Comparison of ENCODE assay signal across 17 cellular contexts in genomic region chr18:3508576-3509559, GRCh38. TPM values are rescaled to one million over a fixed set of nuclear protein-coding genes. Genes with fewer than 3 reads are reported as not detected.
A peak's percentile ranks its signal among the peaks of the same experiment; 100 is the strongest.
DNase-seq lines count a peak whose midpoint lies in the region; ATAC-seq, FAIRE-seq and TF ChIP-seq lines count a peak whose summit lies in the region.
"Had no signal": no experiment of that assay in that cellular context is flagged by ENCODE, and none has a peak within 500 bp of the region (broad histone marks: within the 10 kb centered on the region; RNA-seq: fewer than 3 reads in every experiment).

No MANE protein-coding gene starts in this region.

- ATAC-seq in lung (ENCODE audit: insufficient read depth, low FRiP score), result peak; percentile 34
- ATAC-seq in natural killer cell treated with Interleukin-12 subunit alpha and Interleukin-12 subunit beta and Interleukin-15 and Interleukin-18, amount 100 ng/mL, for 72 hours, result no peak
- ATAC-seq: heart left ventricle, right cardiac atrium had no signal

- H3K27ac ChIP-seq in BLaER1, result peak overlapping the region; percentile 27; the same call in 1 of the 2 replicates
- H3K27ac ChIP-seq in Karpas-422 (ENCODE audit: low read length), result peak overlapping the region; percentile 97
- H3K27ac ChIP-seq in astrocyte (ENCODE audit: low read depth, low read length), result no peak overlapping the region
- H3K27ac ChIP-seq in lung (ENCODE audit: low read depth in 1 of 2, low read length in 1 of 2), result no peak overlapping the region
- H3K27ac ChIP-seq: heart left ventricle had no signal

- DNase-seq in Karpas-422, result peak; percentile 97
- DNase-seq in astrocyte (ENCODE audit: low read depth), result no peak
- no peak for DNase-seq in lung (ENCODE audit: low spot score)
- no peak for DNase-seq in DMS153 treated with DMSO at 0.1 percent for 48 hours (lab: John Stamatoyannopoulos, UW; ENCODE audit: unreplicated experiment)
- DNase-seq in T1000 (lab: John Stamatoyannopoulos, UW), result no peak
- DNase-seq in natural killer cell treated with Interleukin-12 subunit alpha and Interleukin-12 subunit beta and Interleukin-15 and Interleukin-18, amount 100 ng/mL, for 72 hours (ENCODE audit: low spot score), result no peak
- DNase-seq in NCI-H774 (lab: John Stamatoyannopoulos, UW), result no peak
- DNase-seq: activated CD4-positive, alpha-beta memory T cell treated with anti-CD3 and anti-CD28 coated beads for 36 hours; activated naive CD8-positive, alpha-beta T cell treated with anti-CD3 and anti-CD28 coated beads for 36 hours; AML-193; heart left ventricle; midbrain; NCI-H82; right cardiac atrium; T-helper 1 cell; transverse colon had no signal

- peaks cover 2% of the 10 kb centered on the region for H3K27me3 Mint-ChIP-seq in astrocyte (ENCODE audit: low read depth, unreplicated experiment)
- peaks cover 0 to 7% of the 10 kb centered on the region in 2 donors for H3K27me3 Mint-ChIP-seq in natural killer cell treated with Interleukin-12 subunit alpha and Interleukin-12 subunit beta and Interleukin-15 and Interleukin-18, amount 100 ng/mL, for 72 hours
- H3K27me3 Mint-ChIP-seq: activated CD4-positive, alpha-beta memory T cell treated with anti-CD3 and anti-CD28 coated beads for 36 hours; activated naive CD8-positive, alpha-beta T cell treated with anti-CD3 and anti-CD28 coated beads for 36 hours had no signal

- H3K36me3 ChIP-seq in BLaER1, result no peaks in the 10 kb centered on the region
- H3K36me3 ChIP-seq in Karpas-422 (ENCODE audit: insufficient read depth, low read length), result no peaks in the 10 kb centered on the region; the same call in 1 of the 2 replicates
- H3K36me3 ChIP-seq in astrocyte (ENCODE audit: insufficient read depth, low read length), result no peaks in the 10 kb centered on the region
- H3K36me3 ChIP-seq in lung (ENCODE audit: control insufficient read depth in 2 of 2, insufficient read depth in 2 of 2, low read length in 2 of 2), result no peaks in the 10 kb centered on the region
- H3K36me3 ChIP-seq: heart left ventricle, transverse colon had no signal

- H3K4me1 ChIP-seq in BLaER1 (peaks cover 39% of the 10 kb centered on the region), Karpas-422 (ENCODE audit: low read length) (peaks cover 76% of the 10 kb centered on the region), astrocyte (ENCODE audit: insufficient read depth, low read length) (no peaks in the 10 kb centered on the region), lung (ENCODE audit: control insufficient read depth in 2 of 2, insufficient read depth in 2 of 2, low read length in 2 of 2) (no peaks in the 10 kb centered on the region)
- H3K4me1 ChIP-seq: transverse colon had no signal

- H3K9me3 Mint-ChIP-seq in astrocyte (ENCODE audit: unreplicated experiment), result peaks cover 2% of the 10 kb centered on the region
- H3K9me3 Mint-ChIP-seq in natural killer cell treated with Interleukin-12 subunit alpha and Interleukin-12 subunit beta and Interleukin-15 and Interleukin-18, amount 100 ng/mL, for 72 hours, result no peaks in the 10 kb centered on the region
- H3K9me3 Mint-ChIP-seq: activated naive CD8-positive, alpha-beta T cell treated with anti-CD3 and anti-CD28 coated beads for 36 hours had no signal

- no peak overlapping the region for H2AFZ ChIP-seq in Karpas-422 (ENCODE audit: low read length)
- no peak overlapping the region for H2AFZ ChIP-seq in astrocyte (ENCODE audit: low read depth, low read length)

- H3K9ac ChIP-seq in BLaER1, result peak overlapping the region; percentile 51
- peak overlapping the region; percentile 79 for H3K9ac ChIP-seq in Karpas-422 (ENCODE audit: low read length)
- H3K9ac ChIP-seq in astrocyte (ENCODE audit: low read length), result no peak overlapping the region

- 72 to 79% methylated on average over 17 of the region's 17 CpGs for WGBS in lung, 2 donors

- H3K79me2 ChIP-seq in Karpas-422 (ENCODE audit: low read length), result peaks cover 14% of the 10 kb centered on the region; the same call in 1 of the 2 replicates
- no peaks in the 10 kb centered on the region for H3K79me2 ChIP-seq in astrocyte (ENCODE audit: insufficient read depth, low read length)

- H3K4me2 ChIP-seq in BLaER1 (peak overlapping the region; percentile 85), Karpas-422 (ENCODE audit: low read depth, low read length, poor library complexity, severe bottlenecking) (peak overlapping the region; percentile 78), astrocyte (ENCODE audit: low read length) (no peak overlapping the region)

- H3K36me3 Mint-ChIP-seq in astrocyte (ENCODE audit: low read depth, unreplicated experiment), result no peaks in the 10 kb centered on the region
- H3K36me3 Mint-ChIP-seq in natural killer cell treated with Interleukin-12 subunit alpha and Interleukin-12 subunit beta and Interleukin-15 and Interleukin-18, amount 100 ng/mL, for 72 hours, result no peaks in the 10 kb centered on the region
- H3K36me3 Mint-ChIP-seq: activated CD4-positive, alpha-beta memory T cell treated with anti-CD3 and anti-CD28 coated beads for 36 hours; activated naive CD8-positive, alpha-beta T cell treated with anti-CD3 and anti-CD28 coated beads for 36 hours had no signal

- H3K4me3 Mint-ChIP-seq in astrocyte (ENCODE audit: unreplicated experiment), result peak overlapping the region; percentile 27
- H3K4me3 Mint-ChIP-seq in natural killer cell treated with Interleukin-12 subunit alpha and Interleukin-12 subunit beta and Interleukin-15 and Interleukin-18, amount 100 ng/mL, for 72 hours, result no peak overlapping the region
- H3K4me3 Mint-ChIP-seq: activated CD4-positive, alpha-beta memory T cell treated with anti-CD3 and anti-CD28 coated beads for 36 hours; activated naive CD8-positive, alpha-beta T cell treated with anti-CD3 and anti-CD28 coated beads for 36 hours had no signal

- no peak overlapping the region for H3K27ac Mint-ChIP-seq in astrocyte (ENCODE audit: unreplicated experiment)
- H3K27ac Mint-ChIP-seq in natural killer cell treated with Interleukin-12 subunit alpha and Interleukin-12 subunit beta and Interleukin-15 and Interleukin-18, amount 100 ng/mL, for 72 hours, result no peak overlapping the region
- H3K27ac Mint-ChIP-seq: activated CD4-positive, alpha-beta memory T cell treated with anti-CD3 and anti-CD28 coated beads for 36 hours; activated naive CD8-positive, alpha-beta T cell treated with anti-CD3 and anti-CD28 coated beads for 36 hours had no signal

- H3K9me3 ChIP-seq in BLaER1 (no peaks in the 10 kb centered on the region), Karpas-422 (ENCODE audit: low read length) (no peaks in the 10 kb centered on the region), astrocyte (ENCODE audit: insufficient read depth, low read depth, low read length) (no peaks in the 10 kb centered on the region), lung (ENCODE audit: control insufficient read depth in 2 of 2, insufficient read depth in 1 of 2, low read length in 1 of 2) (no peaks in the 10 kb centered on the region)
- H3K9me3 ChIP-seq: heart left ventricle, transverse colon had no signal

- no peaks in the 10 kb centered on the region for H3K27me3 ChIP-seq in BLaER1
- H3K27me3 ChIP-seq in Karpas-422 (ENCODE audit: low read length), result no peaks in the 10 kb centered on the region
- H3K27me3 ChIP-seq in astrocyte (ENCODE audit: insufficient read depth, low read length), result no peaks in the 10 kb centered on the region
- no peaks in the 10 kb centered on the region for H3K27me3 ChIP-seq in lung (ENCODE audit: control insufficient read depth, insufficient read depth)
- H3K27me3 ChIP-seq: heart left ventricle, transverse colon had no signal

- TF ChIP-seq CTCF in astrocyte (IDR thresholded peaks at IDR 0.05; ENCODE audit: insufficient read depth, low read depth, low read length) (no peak), lung (IDR thresholded peaks at IDR 0.05; ENCODE audit: control extremely low read depth, extremely low read depth) (no peak)

- peaks cover 15% of the 10 kb centered on the region for H3K4me1 Mint-ChIP-seq in astrocyte (ENCODE audit: low read depth, unreplicated experiment)
- peaks cover 24 to 25% of the 10 kb centered on the region in 2 donors for H3K4me1 Mint-ChIP-seq in natural killer cell treated with Interleukin-12 subunit alpha and Interleukin-12 subunit beta and Interleukin-15 and Interleukin-18, amount 100 ng/mL, for 72 hours (ENCODE audit: low read depth in 2 of 2)

- H3K4me3 ChIP-seq in BLaER1, result peak overlapping the region; percentile 47
- H3K4me3 ChIP-seq in Karpas-422 (ENCODE audit: low read length), result peak overlapping the region; percentile 68
- H3K4me3 ChIP-seq in astrocyte (ENCODE audit: insufficient read depth, low read depth, low read length), result no peak overlapping the region
- no peak overlapping the region for H3K4me3 ChIP-seq in lung
- H3K4me3 ChIP-seq: heart left ventricle, transverse colon had no signal

- H3K9me2 ChIP-seq in Karpas-422 (replicated peaks; ENCODE audit: insufficient read depth, low read length), result no peaks in the 10 kb centered on the region

- FAIRE-seq in astrocyte (lab: Jason Lieb, UNC), result no peak

- no peaks in the 10 kb centered on the region for H4K20me1 ChIP-seq in BLaER1
- no peaks in the 10 kb centered on the region for H4K20me1 ChIP-seq in Karpas-422 (ENCODE audit: insufficient read depth, low read depth, low read length)
- H4K20me1 ChIP-seq in astrocyte (ENCODE audit: insufficient read depth, low read length), result no peaks in the 10 kb centered on the region

RNA-seq across cellular contexts. Expression of gene TGIF1, which starts 58.9 kb away (rescaled TPM):
- 82.6 and 110 TPM in 2 replicates for total RNA-seq in Karpas-422 (2014; rRNA removed; shearing (Covaris generic); ENCODE audit: low replicate concordance)
- total RNA-seq in astrocyte, result 110 and 128 TPM in 2 replicates
- 10 to 100 TPM; 51.6 to 65.3 TPM for total RNA-seq in lung
- 10 to 100 TPM; 49.1 to 74.5 TPM for polyA plus RNA-seq in lung
- total RNA-seq in natural killer cell treated with Interleukin-12 subunit alpha and Interleukin-12 subunit beta and Interleukin-15 and Interleukin-18, amount 100 ng/mL, for 72 hours, result 10 to 100 TPM; 12.5 to 24.5 TPM

Comparison
In these comparisons a context has a peak if more than half of its experiments do, and no peak if none do; other contexts are left out.
1. H3K27ac ChIP-seq: peak in BLaER1 (single experiment) and Karpas-422 (single experiment); none in astrocyte (single experiment) and lung (0 of 2).
2. H3K4me3 ChIP-seq: peak in BLaER1 (single experiment) and Karpas-422 (single experiment); none in astrocyte (single experiment) and lung (single experiment).